ENCODE assay signal across 19 cellular contexts in genomic region chr11:75626692-75627536, GRCh38. TPM values are rescaled to one million over a fixed set of nuclear protein-coding genes. Genes with fewer than 3 reads are reported as not detected.
DNase-seq lines count a peak whose midpoint lies in the region; ATAC-seq and TF ChIP-seq lines count a peak whose summit lies in the region.
"Had no signal": no experiment of that assay in that cellular context is flagged by ENCODE, and none has a peak within 500 bp of the region (broad histone marks: within the 10 kb centered on the region; RNA-seq: fewer than 3 reads in every experiment).

No MANE protein-coding gene starts in this region.

- no peaks in the 10 kb centered on the region for H3K9me3 ChIP-seq in neural cell (ENCODE audit: low read length)
- H3K9me3 ChIP-seq: gastroesophageal sphincter, right atrium auricular region, vagina had no signal

- H3K36me3 ChIP-seq in neural cell (ENCODE audit: insufficient read depth, low read length): no peaks in the 10 kb centered on the region
- H3K36me3 ChIP-seq: right atrium auricular region, vagina had no signal

- H3K4me2 ChIP-seq in neural cell (ENCODE audit: low read length): no peak overlapping the region

- H3K9ac ChIP-seq in neural cell (ENCODE audit: low read length): peak overlapping the region; percentile 4

- H3K4me3 ChIP-seq in neural cell (ENCODE audit: low read length): peak overlapping the region; percentile 2
- H3K4me3 ChIP-seq: gastroesophageal sphincter, right atrium auricular region, vagina had no signal

- TF ChIP-seq RAD21 in neural cell (conservative IDR thresholded peaks at IDR 0.05): no peak

- no peaks in the 10 kb centered on the region for H3K9me2 ChIP-seq in neural cell (ENCODE audit: insufficient read depth, low read length)

- H3K27me3 ChIP-seq in neural cell (ENCODE audit: insufficient read depth, low read depth, low read length): no peaks in the 10 kb centered on the region
- H3K27me3 ChIP-seq: gastroesophageal sphincter, right atrium auricular region, vagina had no signal

- peak; percentile 64 for DNase-seq in EH (ENCODE audit: low read depth)
- DNase-seq in NCI-H748 treated with DMSO at 0.1 percent for 48 hours (lab: John Stamatoyannopoulos, UW): peak; percentile 30
- DNase-seq in chondrocyte (ENCODE audit: low spot score): no peak
- DNase-seq in 8988T: no peak
- no peak for DNase-seq in hippocampal formation (lab: John Stamatoyannopoulos, UW)
- DNase-seq: activated CD4-positive, alpha-beta T cell treated with anti-CD3 and anti-CD28 coated beads for 4 hours; activated T-cell treated with anti-CD3 and anti-CD28 coated beads, Interleukin-2, amount 50 U/mL, for 72 hours; H7; kidney; OCI-M1; stimulated activated naive CD4-positive, alpha-beta T cell treated with Interleukin-2 at 50 U/mL for 16 hours had no signal

- no peaks in the 10 kb centered on the region for H4K20me1 ChIP-seq in neural cell (ENCODE audit: insufficient read depth)

- H3K27me3 Mint-ChIP-seq in chondrocyte (ENCODE audit: low read depth): peaks cover 4% of the 10 kb centered on the region

- no peak overlapping the region for H2AFZ ChIP-seq in neural cell (ENCODE audit: low read depth, low read length)

- H3K27ac ChIP-seq in neural cell (ENCODE audit: low read length): peak overlapping the region; percentile 38
- H3K27ac ChIP-seq: C4-2B, gastroesophageal sphincter, right atrium auricular region, vagina had no signal

- no peak for ATAC-seq in GM18868 (IDR thresholded peaks at IDR 0.05; ENCODE audit: unreplicated experiment)
- ATAC-seq in GM18870 (IDR thresholded peaks at IDR 0.05; ENCODE audit: unreplicated experiment): no peak
- ATAC-seq: activated T-cell treated with anti-CD3 and anti-CD28 coated beads, Interleukin-2, amount 50 U/mL, for 72 hours; gastroesophageal sphincter had no signal

- H3K27ac Mint-ChIP-seq in chondrocyte (ENCODE audit: unreplicated experiment): peak overlapping the region; percentile 42
- H3K27ac Mint-ChIP-seq: activated T-cell treated with anti-CD3 and anti-CD28 coated beads, Interleukin-2, amount 50 U/mL, for 72 hours; T-helper 1 cell treated with Interleukin-12 subunit alpha and Interleukin-12 subunit beta and Interleukin-4 antibody, amounts not matched to agents 30 μg/mL and 1 μg/mL, for 36 hours had no signal

- no peak overlapping the region for H3K4me3 Mint-ChIP-seq in chondrocyte (ENCODE audit: unreplicated experiment)
- H3K4me3 Mint-ChIP-seq: activated T-cell treated with anti-CD3 and anti-CD28 coated beads, Interleukin-2, amount 50 U/mL, for 72 hours; T-helper 1 cell treated with Interleukin-12 subunit alpha and Interleukin-12 subunit beta and Interleukin-4 antibody, amounts not matched to agents 30 μg/mL and 1 μg/mL, for 36 hours had no signal

- peaks cover 3% of the 10 kb centered on the region for H3F3A ChIP-seq in neural cell (ENCODE audit: insufficient read depth, low read length, poor library complexity, severe bottlenecking)

- peaks cover 22% of the 10 kb centered on the region for H3K4me1 Mint-ChIP-seq in chondrocyte (ENCODE audit: low read depth)

- H3K79me2 ChIP-seq in neural cell (replicated peaks; ENCODE audit: insufficient read depth, low read length): peaks cover 88% of the 10 kb centered on the region

- H3K36me3 Mint-ChIP-seq in chondrocyte (ENCODE audit: low read depth): peaks cover 2% of the 10 kb centered on the region

- H3K9me3 Mint-ChIP-seq in chondrocyte (ENCODE audit: low read depth): no peaks in the 10 kb centered on the region
- H3K9me3 Mint-ChIP-seq: activated T-cell treated with anti-CD3 and anti-CD28 coated beads, Interleukin-2, amount 50 U/mL, for 72 hours; T-helper 1 cell treated with Interleukin-12 subunit alpha and Interleukin-12 subunit beta and Interleukin-4 antibody, amounts not matched to agents 30 μg/mL and 1 μg/mL, for 36 hours had no signal

- TF ChIP-seq CTCF in chondrocyte (IDR thresholded peaks at IDR 0.05) (no peak), neural cell (IDR thresholded peaks at IDR 0.05; ENCODE audit: poor library complexity, severe bottlenecking) (no peak)

- no peak for TF ChIP-seq EP300 in neural cell (conservative IDR thresholded peaks at IDR 0.05; ENCODE audit: poor library complexity, severe bottlenecking)

TF ChIP-seq in neural cell, 6 proteins besides CTCF, POLR2A, EP300 and RAD21:
- no peak for TF ChIP-seq TAF1 (IDR thresholded peaks at IDR 0.05; ENCODE audit: low read depth)
- no peak for TF ChIP-seq EZH2 (IDR thresholded peaks at IDR 0.05; ENCODE audit: borderline replicate concordance, insufficient read depth, low read length, poor library complexity, severe bottlenecking)
- no peak for TF ChIP-seq MXI1 (conservative IDR thresholded peaks at IDR 0.05; ENCODE audit: poor library complexity, severe bottlenecking)
- no peak for TF ChIP-seq SMC3 (conservative IDR thresholded peaks at IDR 0.05; ENCODE audit: poor library complexity)
- TF ChIP-seq, protein P1, sequence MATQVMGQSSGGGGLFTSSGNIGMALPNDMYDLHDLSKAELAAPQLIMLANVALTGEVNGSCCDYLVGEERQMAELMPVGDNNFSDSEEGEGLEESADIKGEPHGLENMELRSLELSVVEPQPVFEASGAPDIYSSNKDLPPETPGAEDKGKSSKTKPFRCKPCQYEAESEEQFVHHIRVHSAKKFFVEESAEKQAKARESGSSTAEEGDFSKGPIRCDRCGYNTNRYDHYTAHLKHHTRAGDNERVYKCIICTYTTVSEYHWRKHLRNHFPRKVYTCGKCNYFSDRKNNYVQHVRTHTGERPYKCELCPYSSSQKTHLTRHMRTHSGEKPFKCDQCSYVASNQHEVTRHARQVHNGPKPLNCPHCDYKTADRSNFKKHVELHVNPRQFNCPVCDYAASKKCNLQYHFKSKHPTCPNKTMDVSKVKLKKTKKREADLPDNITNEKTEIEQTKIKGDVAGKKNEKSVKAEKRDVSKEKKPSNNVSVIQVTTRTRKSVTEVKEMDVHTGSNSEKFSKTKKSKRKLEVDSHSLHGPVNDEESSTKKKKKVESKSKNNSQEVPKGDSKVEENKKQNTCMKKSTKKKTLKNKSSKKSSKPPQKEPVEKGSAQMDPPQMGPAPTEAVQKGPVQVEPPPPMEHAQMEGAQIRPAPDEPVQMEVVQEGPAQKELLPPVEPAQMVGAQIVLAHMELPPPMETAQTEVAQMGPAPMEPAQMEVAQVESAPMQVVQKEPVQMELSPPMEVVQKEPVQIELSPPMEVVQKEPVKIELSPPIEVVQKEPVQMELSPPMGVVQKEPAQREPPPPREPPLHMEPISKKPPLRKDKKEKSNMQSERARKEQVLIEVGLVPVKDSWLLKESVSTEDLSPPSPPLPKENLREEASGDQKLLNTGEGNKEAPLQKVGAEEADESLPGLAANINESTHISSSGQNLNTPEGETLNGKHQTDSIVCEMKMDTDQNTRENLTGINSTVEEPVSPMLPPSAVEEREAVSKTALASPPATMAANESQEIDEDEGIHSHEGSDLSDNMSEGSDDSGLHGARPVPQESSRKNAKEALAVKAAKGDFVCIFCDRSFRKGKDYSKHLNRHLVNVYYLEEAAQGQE (IDR thresholded peaks at IDR 0.05; ENCODE audit: borderline replicate concordance): no peak
- TF ChIP-seq POLR2AphosphoS5 (IDR thresholded peaks at IDR 0.05): no peak

RNA-seq across cellular contexts. Expression of gene MAP6, which starts 41.9 kb away (rescaled TPM):
- 14.2 to 26.4 TPM (median 25.9 TPM) in 3 replicates for total RNA-seq in chondrocyte
- polyA plus RNA-seq in neural cell: 178 and 200 TPM in 2 replicates
- 238 and 260 TPM in 2 replicates for polyA minus RNA-seq in neural cell

Comparison
In these comparisons a context has a peak if more than half of its experiments do, and no peak if none do; other contexts are left out.
1. DNase-seq: peak in EH (single experiment) and NCI-H748 treated with DMSO at 0.1 percent for 48 hours (single experiment); none in chondrocyte (single experiment), 8988T (single experiment) and hippocampal formation (0 of 2).